1 cellular context compared by ENCODE assay signal in the genomic region with DNA sequence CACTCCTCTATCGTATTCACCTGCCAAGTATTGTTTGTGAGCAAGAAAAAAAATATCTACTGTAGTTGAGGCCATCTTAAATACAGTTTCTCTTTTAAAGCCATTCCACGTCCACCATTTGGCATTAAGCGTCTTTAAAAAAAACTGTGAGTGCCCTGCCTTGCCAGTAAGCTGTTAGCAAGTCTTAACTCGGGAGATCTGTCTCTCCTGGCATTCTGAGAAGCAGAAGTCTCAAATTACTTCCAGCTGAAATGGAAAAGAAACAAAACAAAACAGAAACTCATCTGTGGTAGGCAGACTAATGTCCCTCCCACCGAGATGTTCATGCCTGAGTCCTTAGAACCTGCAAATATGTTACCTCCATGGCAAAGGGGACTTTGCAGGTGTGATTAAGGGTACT.
TF ChIP-seq lines count a peak whose summit lies in the region.

No MANE protein-coding gene starts in this region.

TF ChIP-seq in SK-N-SH, 30 proteins besides CTCF, POLR2A, EP300 and RAD21 (continued from another document):
- TF ChIP-seq, protein P1, sequence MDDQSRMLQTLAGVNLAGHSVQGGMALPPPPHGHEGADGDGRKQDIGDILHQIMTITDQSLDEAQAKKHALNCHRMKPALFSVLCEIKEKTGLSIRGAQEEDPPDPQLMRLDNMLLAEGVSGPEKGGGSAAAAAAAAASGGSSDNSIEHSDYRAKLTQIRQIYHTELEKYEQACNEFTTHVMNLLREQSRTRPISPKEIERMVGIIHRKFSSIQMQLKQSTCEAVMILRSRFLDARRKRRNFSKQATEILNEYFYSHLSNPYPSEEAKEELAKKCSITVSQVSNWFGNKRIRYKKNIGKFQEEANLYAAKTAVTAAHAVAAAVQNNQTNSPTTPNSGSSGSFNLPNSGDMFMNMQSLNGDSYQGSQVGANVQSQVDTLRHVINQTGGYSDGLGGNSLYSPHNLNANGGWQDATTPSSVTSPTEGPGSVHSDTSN (IDR thresholded peaks at IDR 0.05) = peak; percentile 74
- no peak for TF ChIP-seq EZH2phosphoT487 (IDR thresholded peaks at IDR 0.05; ENCODE audit: borderline replicate concordance, low read depth)
- TF ChIP-seq TAF1 (IDR thresholded peaks at IDR 0.05; ENCODE audit: borderline replicate concordance, low read depth, low read length) = peak; percentile 67; the same call in 1 of the 2 replicates
- no peak for TF ChIP-seq RCOR1 (IDR thresholded peaks at IDR 0.05; ENCODE audit: low read length)
- peak; percentile 28; the same call in 1 of the 2 replicates for TF ChIP-seq POLR2AphosphoS5 (IDR thresholded peaks at IDR 0.05; ENCODE audit: low read depth, low read length)
- TF ChIP-seq, protein P2, sequence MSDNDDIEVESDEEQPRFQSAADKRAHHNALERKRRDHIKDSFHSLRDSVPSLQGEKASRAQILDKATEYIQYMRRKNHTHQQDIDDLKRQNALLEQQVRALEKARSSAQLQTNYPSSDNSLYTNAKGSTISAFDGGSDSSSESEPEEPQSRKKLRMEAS (IDR thresholded peaks at IDR 0.05; ENCODE audit: low read depth) = 0 out of 2 replicates have a peak, but pooled peaks have one; percentile 24
